In genomic region chr4:64870558-64870957, GRCh38 we compare ENCODE assay signal across 9 cellular contexts.
"Had no signal": no experiment of that assay in that cellular context is flagged by ENCODE, and none has a peak within 500 bp of the region (broad histone marks: within the 10 kb centered on the region; RNA-seq: fewer than 3 reads in every experiment).

No MANE protein-coding gene starts in this region.

- H3K27ac ChIP-seq: GM23248 had no signal

- H2AFZ ChIP-seq: GM23248, GM23338 had no signal

- DNase-seq: GM23248, GOT3, H7, H9, HCEC 1CT, HFFc6 had no signal

- H3K9ac ChIP-seq: GM23248 had no signal

- H3K4me3 ChIP-seq: GM23248, GM23338, HAP-1 had no signal

- ATAC-seq: GM23338, HCT116 had no signal

- H3K9me3 ChIP-seq: HAP-1 had no signal

- H3K36me3 ChIP-seq: HAP-1 had no signal

- H3K4me2 ChIP-seq: GM23338 had no signal
